In the genomic region with DNA sequence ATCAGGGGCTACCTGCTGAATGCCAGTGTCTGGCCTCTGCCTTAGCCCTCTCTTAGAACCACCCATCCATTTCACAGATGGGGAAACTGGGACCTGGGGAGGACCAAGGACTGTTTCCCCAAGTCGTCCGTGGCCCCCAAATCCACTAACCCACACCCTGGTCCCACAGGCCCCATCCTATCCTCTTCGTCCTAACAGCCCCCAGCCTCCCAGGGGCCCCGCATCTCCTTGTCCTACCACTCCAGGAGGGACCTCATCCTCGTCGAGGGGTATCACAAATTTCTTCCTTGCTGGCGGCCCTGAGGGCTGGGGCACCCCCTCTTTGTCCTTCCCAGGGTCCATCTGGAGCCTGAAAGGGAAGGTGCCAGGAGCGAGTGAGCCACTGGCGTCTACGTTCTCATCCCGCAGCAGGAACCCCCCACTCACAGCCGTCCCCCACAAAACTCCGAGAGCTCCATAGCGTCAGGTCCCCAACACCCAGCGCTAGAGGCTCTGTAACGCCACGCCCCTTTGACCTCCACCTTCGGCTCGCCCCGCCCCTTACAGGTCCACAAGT, we compare ENCODE assay signal across 8 cellular contexts. TPM values are rescaled to one million over a fixed set of nuclear protein-coding genes. Genes with fewer than 3 reads are reported as not detected.
A peak's percentile ranks its signal among the peaks of the same experiment; 100 is the strongest.
DNase-seq lines count a peak whose midpoint lies in the region; ATAC-seq and TF ChIP-seq lines count a peak whose summit lies in the region.

No MANE protein-coding gene starts in this region.

- no peaks in the 10 kb centered on the region for H3K27me3 Mint-ChIP-seq in memory B cell

- WGBS in testis, 2 donors: 7% methylated on average over 20 of the region's 20 CpGs

- H3K36me3 Mint-ChIP-seq in memory B cell: peaks cover 11% of the 10 kb centered on the region

- ATAC-seq in memory B cell (ENCODE audit: low read depth) (peak; percentile 62), HG03442 (IDR thresholded peaks at IDR 0.05; ENCODE audit: unreplicated experiment) (no peak)

- H3K27me3 ChIP-seq in testis: no peaks in the 10 kb centered on the region

- H3K4me3 Mint-ChIP-seq in memory B cell: peak overlapping the region; percentile 96

- H3K9me3 ChIP-seq in testis: no peaks in the 10 kb centered on the region

- peak; percentile 62 for DNase-seq in activated gamma-delta T cell treated with anti-CD3 and anti-CD28 coated beads, Interleukin-2, amount 50 U/mL, for 16 hours (ENCODE audit: low read depth)
- DNase-seq in activated gamma-delta T cell treated with Interleukin-2 at 50 U/mL for 16 hours (no peak), astrocyte of the cerebellum (ENCODE audit: low read depth) (no peak), memory B cell (ENCODE audit: low spot score in 2 of 2) (peak in 1 of 2 donors; percentile 68), testis (no peak), DMS153 treated with DMSO at 0.1 percent for 48 hours (lab: John Stamatoyannopoulos, UW; ENCODE audit: unreplicated experiment) (no peak), COLO668 (lab: John Stamatoyannopoulos, UW; ENCODE audit: unreplicated experiment) (no peak)

- H3K4me1 Mint-ChIP-seq in memory B cell: peaks cover 47% of the 10 kb centered on the region

- no peak for TF ChIP-seq POLR2A in testis (IDR thresholded peaks at IDR 0.05)

- TF ChIP-seq CTCF in astrocyte of the cerebellum (IDR thresholded peaks at IDR 0.05; ENCODE audit: low read depth, low read length, missing control alignments): no peak
- no peak for TF ChIP-seq CTCF in testis (IDR thresholded peaks at IDR 0.05)

- H3K4me1 ChIP-seq in testis: peaks cover 16% of the 10 kb centered on the region

- no peaks in the 10 kb centered on the region for H3K36me3 ChIP-seq in testis (ENCODE audit: low read depth, missing control alignments)

- intact Hi-C loops in testis (cut with DNase I; ENCODE audit: low total_unique reads): no loop called here

- H3K27ac ChIP-seq in testis: peak overlapping the region; percentile 91 to 92

- peak overlapping the region; percentile 88 for H3K27ac Mint-ChIP-seq in memory B cell

- H3K4me3 ChIP-seq in astrocyte of the cerebellum (ENCODE audit: low read depth, low read length): peak overlapping the region; percentile 60
- H3K4me3 ChIP-seq in testis: peak overlapping the region; percentile 65 to 81

- in situ Hi-C loops in astrocyte of the cerebellum (cut with HindIII; ENCODE audit: low sequenced_read_pairs): no loop called here

- H3K9me3 Mint-ChIP-seq in memory B cell: no peaks in the 10 kb centered on the region

RNA-seq across cellular contexts. Expression of gene ERCC1, which starts 0.6 kb away (rescaled TPM):
- 10 to 100 TPM; 71.8 to 95.7 TPM for total RNA-seq in testis
- polyA plus RNA-seq in testis (ENCODE audit: insufficient read depth, low read depth, low replicate concordance): 112 TPM

RNA-seq across cellular contexts. Expression of gene POLR1G, which starts 16.7 kb away (rescaled TPM):
- 10 to 100 TPM; 10.2 to 12.1 TPM for total RNA-seq in testis
- polyA plus RNA-seq in testis (ENCODE audit: insufficient read depth, low read depth, low replicate concordance): 5.8 TPM

RNA-seq across cellular contexts. Expression of gene PPP1R13L, which starts 18.2 kb away (rescaled TPM):
- total RNA-seq in testis: 10 to 100 TPM in 1 of 2 donors, 1 to 10 TPM in 1; 9.7 to 12.2 TPM
- polyA plus RNA-seq in testis (ENCODE audit: insufficient read depth, low read depth, low replicate concordance): 13.3 TPM

RNA-seq across cellular contexts. Expression of gene FOSB, which starts 44.7 kb away (rescaled TPM):
- 1 to 10 TPM; 1.2 to 3.9 TPM for total RNA-seq in testis
- polyA plus RNA-seq in testis (ENCODE audit: insufficient read depth, low read depth, low replicate concordance): 22.7 TPM

RNA-seq across cellular contexts. Expression of gene ERCC2, which starts 52.7 kb away (rescaled TPM):
- total RNA-seq in testis: 10 to 100 TPM; 46.4 to 49.8 TPM
- 37.5 TPM for polyA plus RNA-seq in testis (ENCODE audit: insufficient read depth, low read depth, low replicate concordance)
